Comparison of ENCODE assay signal across 1 cellular context in genomic region chr15:90191344-90191687, GRCh38.
TF ChIP-seq lines count a peak whose summit lies in the region.

No MANE protein-coding gene starts in this region.

TF ChIP-seq in GM12878, 131 proteins besides CTCF, POLR2A, EP300 and RAD21:
- TF ChIP-seq NR2C1 (IDR thresholded peaks at IDR 0.05) (no peak), SIX5 (IDR thresholded peaks at IDR 0.05; ENCODE audit: low read depth, low read length, severe bottlenecking) (no peak), BACH1 (IDR thresholded peaks at IDR 0.05; ENCODE audit: borderline replicate concordance) (no peak)
